In the genomic region with DNA sequence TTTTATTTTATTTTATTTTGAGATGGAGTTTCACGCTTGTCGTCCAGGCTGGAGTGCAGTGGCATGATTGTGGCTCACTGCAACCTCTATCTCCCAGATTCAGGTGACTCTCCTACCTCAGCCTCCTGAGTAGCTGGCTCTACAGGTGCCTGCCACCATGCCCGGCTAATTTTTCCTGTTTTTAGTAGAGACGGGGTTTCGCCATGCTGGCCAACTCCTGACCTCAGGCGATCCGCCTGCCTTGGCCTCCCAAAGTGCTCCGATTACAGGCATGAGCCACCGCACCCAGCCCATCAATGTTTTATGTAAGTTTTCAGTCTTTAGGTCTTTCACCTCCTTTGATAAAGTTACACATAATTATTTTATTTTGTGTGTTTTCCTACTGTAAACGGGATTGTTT, we compare ENCODE assay signal across 7 cellular contexts.
"Had no signal": no experiment of that assay in that cellular context is flagged by ENCODE, and none has a peak within 500 bp of the region (broad histone marks: within the 10 kb centered on the region; RNA-seq: fewer than 3 reads in every experiment).

No MANE protein-coding gene starts in this region.

- H3K4me3 ChIP-seq: GM23248, HAP-1, K562 had no signal

- H3K36me3 ChIP-seq: HAP-1 had no signal

- DNase-seq: GM23248, GOT3, H7, IMR-90 had no signal

- H3K4me1 ChIP-seq: HAP-1 had no signal

- H3K9ac ChIP-seq: GM23248 had no signal

- H2AFZ ChIP-seq: GM23248 had no signal

- H3K27ac ChIP-seq: GM23248 had no signal

- ATAC-seq: HCT116, K562 had no signal
